Comparison of ENCODE assay signal across 1 cellular context in the genomic region with DNA sequence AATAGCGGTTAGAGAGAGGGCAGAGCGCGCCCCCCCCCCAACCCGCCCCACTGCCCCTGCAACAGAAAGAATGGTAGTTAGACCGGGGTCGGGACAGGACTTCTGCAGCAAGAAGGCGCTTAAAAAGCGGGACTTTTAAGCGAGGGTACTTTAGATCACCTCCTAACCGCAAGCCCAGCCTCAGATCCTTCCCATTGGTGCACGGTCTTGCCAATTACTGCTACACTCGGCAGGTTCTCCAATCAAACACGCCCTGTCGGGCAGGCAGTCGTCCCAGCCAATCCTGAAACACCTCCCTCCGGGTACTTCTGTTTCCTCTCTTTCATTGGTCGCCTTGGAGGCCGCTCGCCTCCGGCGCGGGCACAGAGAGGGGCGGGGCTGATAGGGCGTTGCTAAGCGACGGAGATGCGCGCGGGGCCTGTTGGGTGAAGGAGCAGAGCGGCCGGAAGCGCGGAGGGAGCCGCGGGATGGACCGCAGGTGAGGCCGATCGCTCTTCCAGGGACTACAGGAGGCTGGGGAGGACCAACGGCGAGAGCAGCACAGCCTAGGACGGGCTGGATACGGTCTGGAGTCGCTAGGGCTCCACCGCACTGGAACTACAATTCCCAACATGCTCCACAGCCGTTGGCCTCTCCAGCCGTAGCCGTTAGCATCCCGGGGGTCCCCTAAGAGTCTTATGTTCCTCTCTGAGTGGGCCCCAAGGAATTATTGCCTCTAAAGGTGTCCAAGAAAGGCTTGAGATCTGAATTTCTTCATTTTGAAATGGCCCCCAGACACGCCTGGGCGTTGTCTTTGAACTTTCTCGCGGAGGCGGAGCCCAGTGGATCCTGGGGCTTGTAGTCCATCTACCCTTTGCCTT.
TF ChIP-seq lines count a peak whose summit lies in the region.

A gene (plus strand): TSS at position 428 of the 860 bp plus-strand sequence. CDS start 40 bp downstream, at position 468.

TF ChIP-seq in K562, 482 proteins besides CTCF, POLR2A, EP300 and RAD21 (continued from another document):
- TF ChIP-seq, protein P1, sequence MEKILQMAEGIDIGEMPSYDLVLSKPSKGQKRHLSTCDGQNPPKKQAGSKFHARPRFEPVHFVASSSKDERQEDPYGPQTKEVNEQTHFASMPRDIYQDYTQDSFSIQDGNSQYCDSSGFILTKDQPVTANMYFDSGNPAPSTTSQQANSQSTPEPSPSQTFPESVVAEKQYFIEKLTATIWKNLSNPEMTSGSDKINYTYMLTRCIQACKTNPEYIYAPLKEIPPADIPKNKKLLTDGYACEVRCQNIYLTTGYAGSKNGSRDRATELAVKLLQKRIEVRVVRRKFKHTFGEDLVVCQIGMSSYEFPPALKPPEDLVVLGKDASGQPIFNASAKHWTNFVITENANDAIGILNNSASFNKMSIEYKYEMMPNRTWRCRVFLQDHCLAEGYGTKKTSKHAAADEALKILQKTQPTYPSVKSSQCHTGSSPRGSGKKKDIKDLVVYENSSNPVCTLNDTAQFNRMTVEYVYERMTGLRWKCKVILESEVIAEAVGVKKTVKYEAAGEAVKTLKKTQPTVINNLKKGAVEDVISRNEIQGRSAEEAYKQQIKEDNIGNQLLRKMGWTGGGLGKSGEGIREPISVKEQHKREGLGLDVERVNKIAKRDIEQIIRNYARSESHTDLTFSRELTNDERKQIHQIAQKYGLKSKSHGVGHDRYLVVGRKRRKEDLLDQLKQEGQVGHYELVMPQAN (IDR thresholded peaks at IDR 0.05; ENCODE audit: borderline replicate concordance) = peak; percentile 22; the same call in 1 of the 2 replicates
- TF ChIP-seq ZNF212 (CRISPR knock-in tag; IDR thresholded peaks at IDR 0.05) (peak; percentile 54; the same call in 1 of the 2 replicates), CEBPG (CRISPR knock-in tag; IDR thresholded peaks at IDR 0.05) (no peak), CEBPG (tag; conservative IDR thresholded peaks at IDR 0.05 in 1 of 2, IDR thresholded peaks at IDR 0.05 in 1 of 2) (no peak), FOXK1 (CRISPR knock-in tag; IDR thresholded peaks at IDR 0.05; ENCODE audit: borderline replicate concordance) (no peak), ZZZ3 (IDR thresholded peaks at IDR 0.05) (no peak), CREM (IDR thresholded peaks at IDR 0.05; ENCODE audit: low read depth) (peak; percentile 63)
- TF ChIP-seq, protein P2, sequence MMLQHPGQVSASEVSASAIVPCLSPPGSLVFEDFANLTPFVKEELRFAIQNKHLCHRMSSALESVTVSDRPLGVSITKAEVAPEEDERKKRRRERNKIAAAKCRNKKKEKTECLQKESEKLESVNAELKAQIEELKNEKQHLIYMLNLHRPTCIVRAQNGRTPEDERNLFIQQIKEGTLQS (IDR thresholded peaks at IDR 0.05) = no peak
- TF ChIP-seq, protein P2 (CRISPR knock-in tag; conservative IDR thresholded peaks at IDR 0.05) = no peak
- TF ChIP-seq, protein P3, sequence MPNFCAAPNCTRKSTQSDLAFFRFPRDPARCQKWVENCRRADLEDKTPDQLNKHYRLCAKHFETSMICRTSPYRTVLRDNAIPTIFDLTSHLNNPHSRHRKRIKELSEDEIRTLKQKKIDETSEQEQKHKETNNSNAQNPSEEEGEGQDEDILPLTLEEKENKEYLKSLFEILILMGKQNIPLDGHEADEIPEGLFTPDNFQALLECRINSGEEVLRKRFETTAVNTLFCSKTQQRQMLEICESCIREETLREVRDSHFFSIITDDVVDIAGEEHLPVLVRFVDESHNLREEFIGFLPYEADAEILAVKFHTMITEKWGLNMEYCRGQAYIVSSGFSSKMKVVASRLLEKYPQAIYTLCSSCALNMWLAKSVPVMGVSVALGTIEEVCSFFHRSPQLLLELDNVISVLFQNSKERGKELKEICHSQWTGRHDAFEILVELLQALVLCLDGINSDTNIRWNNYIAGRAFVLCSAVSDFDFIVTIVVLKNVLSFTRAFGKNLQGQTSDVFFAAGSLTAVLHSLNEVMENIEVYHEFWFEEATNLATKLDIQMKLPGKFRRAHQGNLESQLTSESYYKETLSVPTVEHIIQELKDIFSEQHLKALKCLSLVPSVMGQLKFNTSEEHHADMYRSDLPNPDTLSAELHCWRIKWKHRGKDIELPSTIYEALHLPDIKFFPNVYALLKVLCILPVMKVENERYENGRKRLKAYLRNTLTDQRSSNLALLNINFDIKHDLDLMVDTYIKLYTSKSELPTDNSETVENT (CRISPR knock-in tag; IDR thresholded peaks at IDR 0.05) = peak; percentile 79
